Comparison of ENCODE assay signal across 1 cellular context in the genomic region with DNA sequence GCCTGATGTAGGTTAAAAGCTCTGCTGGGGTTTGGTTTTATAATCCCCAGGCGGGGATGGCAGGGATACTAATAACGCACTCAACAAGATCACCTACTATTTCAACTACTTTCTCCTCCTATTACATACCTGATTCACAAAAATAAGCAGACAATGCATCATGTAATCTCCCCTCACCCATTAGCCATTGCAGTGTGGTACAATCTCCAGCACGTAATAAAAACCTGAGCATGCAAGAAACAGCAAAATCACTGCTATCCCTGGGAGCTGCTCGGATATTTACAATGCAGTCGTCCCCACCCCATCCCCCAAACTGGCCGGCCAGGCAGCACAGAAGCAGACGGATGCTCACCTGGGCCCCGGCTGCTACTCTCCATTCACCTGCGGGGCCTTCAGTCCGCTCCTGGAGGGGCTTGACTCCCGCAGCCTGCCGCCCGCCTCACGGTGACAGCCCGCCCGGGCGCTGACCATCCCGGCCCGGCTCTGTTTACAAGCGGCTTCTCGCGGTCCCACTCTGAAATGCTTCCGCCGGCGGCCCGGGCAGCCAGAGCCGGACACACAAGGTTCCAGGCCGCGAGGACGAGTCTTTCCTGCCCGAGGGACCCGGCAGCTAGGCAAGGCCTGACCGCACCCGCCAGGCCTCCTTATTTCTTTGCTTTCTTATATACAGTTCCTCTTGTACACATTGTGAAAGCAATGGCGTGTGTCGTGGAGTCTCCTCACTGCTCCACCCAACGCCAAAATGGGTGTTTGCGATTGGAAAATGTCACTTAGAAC.
TF ChIP-seq lines count a peak whose summit lies in the region.

A gene with protein sequence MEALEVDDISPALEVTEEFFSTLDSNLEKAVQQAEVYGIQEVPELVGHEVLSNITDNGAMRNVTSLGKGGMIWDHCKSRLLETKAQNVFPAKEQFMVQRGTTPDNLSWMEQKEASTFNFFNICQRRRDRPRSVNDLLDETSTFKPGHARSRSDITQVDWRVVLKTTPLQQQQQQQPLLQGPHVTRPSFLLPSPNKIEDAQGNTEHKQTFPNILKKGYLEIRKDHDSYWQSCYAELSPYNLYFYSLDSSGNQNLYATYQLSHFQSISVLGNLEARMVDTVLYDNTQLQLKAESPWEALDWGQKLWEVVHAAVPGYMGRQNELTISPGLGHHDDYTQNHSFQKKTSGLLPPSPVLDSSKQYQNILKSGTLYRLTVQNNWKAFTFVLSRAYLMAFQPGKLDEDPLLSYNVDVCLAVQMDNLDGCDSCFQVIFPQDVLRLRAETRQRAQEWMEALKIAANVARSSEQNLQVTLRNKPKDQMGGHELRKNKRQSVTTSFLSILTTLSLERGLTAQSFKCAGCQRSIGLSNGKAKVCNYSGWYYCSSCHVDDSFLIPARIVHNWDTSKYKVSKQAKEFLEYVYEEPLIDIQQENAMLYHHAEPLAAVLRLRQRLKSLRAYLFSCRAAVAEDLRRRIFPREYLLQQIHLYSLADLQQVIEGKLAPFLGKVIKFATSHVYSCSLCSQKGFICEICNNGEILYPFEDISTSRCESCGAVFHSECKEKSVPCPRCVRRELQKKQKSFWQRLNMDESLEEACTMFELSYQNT (minus strand): TSS at position 491 of the 777 bp plus-strand sequence. CDS start 23,888 bp downstream, outside the sequence.

TF ChIP-seq in HEK293, 187 proteins besides CTCF, POLR2A, EP300 and RAD21 (continued from another document and continues in another):
- TF ChIP-seq ZNF660 (tag by site-specific recombination; IDR thresholded peaks at IDR 0.05) (peak; percentile 98), KLF10 (tag by site-specific recombination; IDR thresholded peaks at IDR 0.05) (peak; percentile 61; the same call in 1 of the 2 replicates), ZNF48 (tag by site-specific recombination; IDR thresholded peaks at IDR 0.05) (no peak), ZNF112 (tag by site-specific recombination; IDR thresholded peaks at IDR 0.05) (no peak), ZNF561 (tag by site-specific recombination; IDR thresholded peaks at IDR 0.05; ENCODE audit: borderline replicate concordance) (peak; percentile 87; the same call in 1 of the 2 replicates), ZNF391 (tag by site-specific recombination; IDR thresholded peaks at IDR 0.05; ENCODE audit: borderline replicate concordance, low read depth) (peak; percentile 64; the same call in 1 of the 2 replicates), MYNN (tag by site-specific recombination; IDR thresholded peaks at IDR 0.05; ENCODE audit: borderline replicate concordance) (no peak), ZNF623 (tag by site-specific recombination; IDR thresholded peaks at IDR 0.05) (peak; percentile 34; the same call in 1 of the 2 replicates), PRDM1 (tag by site-specific recombination; IDR thresholded peaks at IDR 0.05) (no peak), ZNF776 (tag by site-specific recombination; IDR thresholded peaks at IDR 0.05; ENCODE audit: borderline replicate concordance) (no peak), ZNF184 (tag by site-specific recombination; IDR thresholded peaks at IDR 0.05) (peak; percentile 73; the same call in 1 of the 2 replicates), WT1 (tag by site-specific recombination; IDR thresholded peaks at IDR 0.05) (peak; percentile 42; the same call in 1 of the 2 replicates), ZNF501 (tag by site-specific recombination; IDR thresholded peaks at IDR 0.05) (peak; percentile 95), ZFP41 (tag by site-specific recombination; IDR thresholded peaks at IDR 0.05; ENCODE audit: borderline replicate concordance) (no peak), OVOL3 (tag by site-specific recombination; IDR thresholded peaks at IDR 0.05) (peak; percentile 33; the same call in 1 of the 2 replicates), ZFP69B (tag by site-specific recombination; IDR thresholded peaks at IDR 0.05) (peak; percentile 63; the same call in 1 of the 2 replicates)
- TF ChIP-seq, protein P1, sequence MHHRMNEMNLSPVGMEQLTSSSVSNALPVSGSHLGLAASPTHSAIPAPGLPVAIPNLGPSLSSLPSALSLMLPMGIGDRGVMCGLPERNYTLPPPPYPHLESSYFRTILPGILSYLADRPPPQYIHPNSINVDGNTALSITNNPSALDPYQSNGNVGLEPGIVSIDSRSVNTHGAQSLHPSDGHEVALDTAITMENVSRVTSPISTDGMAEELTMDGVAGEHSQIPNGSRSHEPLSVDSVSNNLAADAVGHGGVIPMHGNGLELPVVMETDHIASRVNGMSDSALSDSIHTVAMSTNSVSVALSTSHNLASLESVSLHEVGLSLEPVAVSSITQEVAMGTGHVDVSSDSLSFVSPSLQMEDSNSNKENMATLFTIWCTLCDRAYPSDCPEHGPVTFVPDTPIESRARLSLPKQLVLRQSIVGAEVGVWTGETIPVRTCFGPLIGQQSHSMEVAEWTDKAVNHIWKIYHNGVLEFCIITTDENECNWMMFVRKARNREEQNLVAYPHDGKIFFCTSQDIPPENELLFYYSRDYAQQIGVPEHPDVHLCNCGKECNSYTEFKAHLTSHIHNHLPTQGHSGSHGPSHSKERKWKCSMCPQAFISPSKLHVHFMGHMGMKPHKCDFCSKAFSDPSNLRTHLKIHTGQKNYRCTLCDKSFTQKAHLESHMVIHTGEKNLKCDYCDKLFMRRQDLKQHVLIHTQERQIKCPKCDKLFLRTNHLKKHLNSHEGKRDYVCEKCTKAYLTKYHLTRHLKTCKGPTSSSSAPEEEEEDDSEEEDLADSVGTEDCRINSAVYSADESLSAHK (tag by site-specific recombination; IDR thresholded peaks at IDR 0.05) = 0 out of 2 replicates have a peak, but pooled peaks have one; percentile 26
- TF ChIP-seq, protein P2, sequence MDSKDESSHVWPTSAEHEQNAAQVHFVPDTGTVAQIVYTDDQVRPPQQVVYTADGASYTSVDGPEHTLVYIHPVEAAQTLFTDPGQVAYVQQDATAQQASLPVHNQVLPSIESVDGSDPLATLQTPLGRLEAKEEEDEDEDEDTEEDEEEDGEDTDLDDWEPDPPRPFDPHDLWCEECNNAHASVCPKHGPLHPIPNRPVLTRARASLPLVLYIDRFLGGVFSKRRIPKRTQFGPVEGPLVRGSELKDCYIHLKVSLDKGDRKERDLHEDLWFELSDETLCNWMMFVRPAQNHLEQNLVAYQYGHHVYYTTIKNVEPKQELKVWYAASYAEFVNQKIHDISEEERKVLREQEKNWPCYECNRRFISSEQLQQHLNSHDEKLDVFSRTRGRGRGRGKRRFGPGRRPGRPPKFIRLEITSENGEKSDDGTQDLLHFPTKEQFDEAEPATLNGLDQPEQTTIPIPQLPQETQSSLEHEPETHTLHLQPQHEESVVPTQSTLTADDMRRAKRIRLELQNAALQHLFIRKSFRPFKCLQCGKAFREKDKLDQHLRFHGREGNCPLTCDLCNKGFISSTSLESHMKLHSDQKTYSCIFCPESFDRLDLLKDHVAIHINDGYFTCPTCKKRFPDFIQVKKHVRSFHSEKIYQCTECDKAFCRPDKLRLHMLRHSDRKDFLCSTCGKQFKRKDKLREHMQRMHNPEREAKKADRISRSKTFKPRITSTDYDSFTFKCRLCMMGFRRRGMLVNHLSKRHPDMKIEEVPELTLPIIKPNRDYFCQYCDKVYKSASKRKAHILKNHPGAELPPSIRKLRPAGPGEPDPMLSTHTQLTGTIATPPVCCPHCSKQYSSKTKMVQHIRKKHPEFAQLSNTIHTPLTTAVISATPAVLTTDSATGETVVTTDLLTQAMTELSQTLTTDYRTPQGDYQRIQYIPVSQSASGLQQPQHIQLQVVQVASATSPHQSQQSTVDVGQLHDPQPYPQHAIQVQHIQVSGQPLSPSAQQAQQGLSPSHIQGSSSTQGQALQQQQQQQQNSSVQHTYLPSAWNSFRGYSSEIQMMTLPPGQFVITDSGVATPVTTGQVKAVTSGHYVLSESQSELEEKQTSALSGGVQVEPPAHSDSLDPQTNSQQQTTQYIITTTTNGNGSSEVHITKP (tag by site-specific recombination; IDR thresholded peaks at IDR 0.05) = peak; percentile 96
- TF ChIP-seq, protein P3, sequence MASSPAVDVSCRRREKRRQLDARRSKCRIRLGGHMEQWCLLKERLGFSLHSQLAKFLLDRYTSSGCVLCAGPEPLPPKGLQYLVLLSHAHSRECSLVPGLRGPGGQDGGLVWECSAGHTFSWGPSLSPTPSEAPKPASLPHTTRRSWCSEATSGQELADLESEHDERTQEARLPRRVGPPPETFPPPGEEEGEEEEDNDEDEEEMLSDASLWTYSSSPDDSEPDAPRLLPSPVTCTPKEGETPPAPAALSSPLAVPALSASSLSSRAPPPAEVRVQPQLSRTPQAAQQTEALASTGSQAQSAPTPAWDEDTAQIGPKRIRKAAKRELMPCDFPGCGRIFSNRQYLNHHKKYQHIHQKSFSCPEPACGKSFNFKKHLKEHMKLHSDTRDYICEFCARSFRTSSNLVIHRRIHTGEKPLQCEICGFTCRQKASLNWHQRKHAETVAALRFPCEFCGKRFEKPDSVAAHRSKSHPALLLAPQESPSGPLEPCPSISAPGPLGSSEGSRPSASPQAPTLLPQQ (tag by site-specific recombination; IDR thresholded peaks at IDR 0.05) = peak; percentile 83
- TF ChIP-seq, protein P4, sequence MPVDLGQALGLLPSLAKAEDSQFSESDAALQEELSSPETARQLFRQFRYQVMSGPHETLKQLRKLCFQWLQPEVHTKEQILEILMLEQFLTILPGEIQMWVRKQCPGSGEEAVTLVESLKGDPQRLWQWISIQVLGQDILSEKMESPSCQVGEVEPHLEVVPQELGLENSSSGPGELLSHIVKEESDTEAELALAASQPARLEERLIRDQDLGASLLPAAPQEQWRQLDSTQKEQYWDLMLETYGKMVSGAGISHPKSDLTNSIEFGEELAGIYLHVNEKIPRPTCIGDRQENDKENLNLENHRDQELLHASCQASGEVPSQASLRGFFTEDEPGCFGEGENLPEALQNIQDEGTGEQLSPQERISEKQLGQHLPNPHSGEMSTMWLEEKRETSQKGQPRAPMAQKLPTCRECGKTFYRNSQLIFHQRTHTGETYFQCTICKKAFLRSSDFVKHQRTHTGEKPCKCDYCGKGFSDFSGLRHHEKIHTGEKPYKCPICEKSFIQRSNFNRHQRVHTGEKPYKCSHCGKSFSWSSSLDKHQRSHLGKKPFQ (tag by site-specific recombination; IDR thresholded peaks at IDR 0.05) = peak; percentile 17; the same call in 1 of the 2 replicates
- TF ChIP-seq, protein P5, sequence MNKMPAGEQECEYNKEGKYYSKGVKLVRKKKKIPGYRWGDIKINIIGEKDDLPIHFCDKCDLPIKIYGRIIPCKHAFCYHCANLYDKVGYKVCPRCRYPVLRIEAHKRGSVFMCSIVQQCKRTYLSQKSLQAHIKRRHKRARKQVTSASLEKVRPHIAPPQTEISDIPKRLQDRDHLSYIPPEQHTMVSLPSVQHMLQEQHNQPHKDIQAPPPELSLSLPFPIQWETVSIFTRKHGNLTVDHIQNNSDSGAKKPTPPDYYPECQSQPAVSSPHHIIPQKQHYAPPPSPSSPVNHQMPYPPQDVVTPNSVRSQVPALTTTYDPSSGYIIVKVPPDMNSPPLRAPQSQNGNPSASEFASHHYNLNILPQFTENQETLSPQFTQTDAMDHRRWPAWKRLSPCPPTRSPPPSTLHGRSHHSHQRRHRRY (tag by site-specific recombination; IDR thresholded peaks at IDR 0.05) = no peak
- TF ChIP-seq, protein P6, sequence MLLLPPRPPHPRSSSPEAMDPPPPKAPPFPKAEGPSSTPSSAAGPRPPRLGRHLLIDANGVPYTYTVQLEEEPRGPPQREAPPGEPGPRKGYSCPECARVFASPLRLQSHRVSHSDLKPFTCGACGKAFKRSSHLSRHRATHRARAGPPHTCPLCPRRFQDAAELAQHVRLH (tag by site-specific recombination; IDR thresholded peaks at IDR 0.05) = peak; percentile 58; the same call in 1 of the 2 replicates
- TF ChIP-seq, protein P7, sequence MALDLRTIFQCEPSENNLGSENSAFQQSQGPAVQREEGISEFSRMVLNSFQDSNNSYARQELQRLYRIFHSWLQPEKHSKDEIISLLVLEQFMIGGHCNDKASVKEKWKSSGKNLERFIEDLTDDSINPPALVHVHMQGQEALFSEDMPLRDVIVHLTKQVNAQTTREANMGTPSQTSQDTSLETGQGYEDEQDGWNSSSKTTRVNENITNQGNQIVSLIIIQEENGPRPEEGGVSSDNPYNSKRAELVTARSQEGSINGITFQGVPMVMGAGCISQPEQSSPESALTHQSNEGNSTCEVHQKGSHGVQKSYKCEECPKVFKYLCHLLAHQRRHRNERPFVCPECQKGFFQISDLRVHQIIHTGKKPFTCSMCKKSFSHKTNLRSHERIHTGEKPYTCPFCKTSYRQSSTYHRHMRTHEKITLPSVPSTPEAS (tag by site-specific recombination; IDR thresholded peaks at IDR 0.05) = no peak
- TF ChIP-seq, protein P8, sequence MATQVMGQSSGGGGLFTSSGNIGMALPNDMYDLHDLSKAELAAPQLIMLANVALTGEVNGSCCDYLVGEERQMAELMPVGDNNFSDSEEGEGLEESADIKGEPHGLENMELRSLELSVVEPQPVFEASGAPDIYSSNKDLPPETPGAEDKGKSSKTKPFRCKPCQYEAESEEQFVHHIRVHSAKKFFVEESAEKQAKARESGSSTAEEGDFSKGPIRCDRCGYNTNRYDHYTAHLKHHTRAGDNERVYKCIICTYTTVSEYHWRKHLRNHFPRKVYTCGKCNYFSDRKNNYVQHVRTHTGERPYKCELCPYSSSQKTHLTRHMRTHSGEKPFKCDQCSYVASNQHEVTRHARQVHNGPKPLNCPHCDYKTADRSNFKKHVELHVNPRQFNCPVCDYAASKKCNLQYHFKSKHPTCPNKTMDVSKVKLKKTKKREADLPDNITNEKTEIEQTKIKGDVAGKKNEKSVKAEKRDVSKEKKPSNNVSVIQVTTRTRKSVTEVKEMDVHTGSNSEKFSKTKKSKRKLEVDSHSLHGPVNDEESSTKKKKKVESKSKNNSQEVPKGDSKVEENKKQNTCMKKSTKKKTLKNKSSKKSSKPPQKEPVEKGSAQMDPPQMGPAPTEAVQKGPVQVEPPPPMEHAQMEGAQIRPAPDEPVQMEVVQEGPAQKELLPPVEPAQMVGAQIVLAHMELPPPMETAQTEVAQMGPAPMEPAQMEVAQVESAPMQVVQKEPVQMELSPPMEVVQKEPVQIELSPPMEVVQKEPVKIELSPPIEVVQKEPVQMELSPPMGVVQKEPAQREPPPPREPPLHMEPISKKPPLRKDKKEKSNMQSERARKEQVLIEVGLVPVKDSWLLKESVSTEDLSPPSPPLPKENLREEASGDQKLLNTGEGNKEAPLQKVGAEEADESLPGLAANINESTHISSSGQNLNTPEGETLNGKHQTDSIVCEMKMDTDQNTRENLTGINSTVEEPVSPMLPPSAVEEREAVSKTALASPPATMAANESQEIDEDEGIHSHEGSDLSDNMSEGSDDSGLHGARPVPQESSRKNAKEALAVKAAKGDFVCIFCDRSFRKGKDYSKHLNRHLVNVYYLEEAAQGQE (tag by site-specific recombination; IDR thresholded peaks at IDR 0.05) = peak; percentile 78
- TF ChIP-seq, protein P9, sequence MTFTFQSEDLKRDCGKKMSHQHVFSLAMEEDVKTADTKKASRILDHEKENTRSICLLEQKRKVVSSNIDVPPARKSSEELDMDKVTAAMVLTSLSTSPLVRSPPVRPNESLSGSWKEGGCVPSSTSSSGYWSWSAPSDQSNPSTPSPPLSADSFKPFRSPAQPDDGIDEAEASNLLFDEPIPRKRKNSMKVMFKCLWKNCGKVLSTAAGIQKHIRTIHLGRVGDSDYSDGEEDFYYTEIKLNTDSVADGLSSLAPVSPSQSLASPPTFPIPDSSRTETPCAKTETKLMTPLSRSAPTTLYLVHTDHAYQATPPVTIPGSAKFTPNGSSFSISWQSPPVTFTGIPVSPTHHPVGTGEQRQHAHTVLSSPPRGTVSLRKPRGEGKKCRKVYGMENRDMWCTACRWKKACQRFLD (tag by site-specific recombination; IDR thresholded peaks at IDR 0.05) = 0 out of 2 replicates have a peak, but pooled peaks have one; percentile 29
